In genomic region chr13:27375686-27376326, GRCh38 we compare ENCODE assay signal across 8 cellular contexts. TPM values are rescaled to one million over a fixed set of nuclear protein-coding genes. Genes with fewer than 3 reads are reported as not detected.
DNase-seq lines count a peak whose midpoint lies in the region; ATAC-seq and TF ChIP-seq lines count a peak whose summit lies in the region.

No MANE protein-coding gene starts in this region.

- TF ChIP-seq CTCF in LNCaP clone FGC (IDR thresholded peaks at IDR 0.05; ENCODE audit: control insufficient read depth, extremely low read depth, insufficient read depth) (peak; percentile 71), astrocyte of the cerebellum (IDR thresholded peaks at IDR 0.05; ENCODE audit: low read depth, low read length, missing control alignments) (peak; percentile 82)

- peaks cover 0 to 3% (median 2%) of the 10 kb centered on the region in 3 donors for H3K27me3 Mint-ChIP-seq in immature natural killer cell (ENCODE audit: low read depth in 3 of 3)

- H3K4me3 ChIP-seq in LNCaP clone FGC (ENCODE audit: low read depth, low read length) (no peak overlapping the region), astrocyte of the cerebellum (ENCODE audit: low read depth, low read length) (no peak overlapping the region)

- no peak overlapping the region for H3K4me3 Mint-ChIP-seq in immature natural killer cell

- no peaks in the 10 kb centered on the region for H3K9me3 Mint-ChIP-seq in immature natural killer cell

- no peak overlapping the region for H3K27ac Mint-ChIP-seq in immature natural killer cell

- ATAC-seq in HG03439 (IDR thresholded peaks at IDR 0.05; ENCODE audit: unreplicated experiment) = no peak

- H3K4me1 Mint-ChIP-seq in immature natural killer cell = peaks cover 1 to 12% of the 10 kb centered on the region in 2 donors

- DNase-seq in ELF-1 (ENCODE audit: low read depth, low spot score) (peak; percentile 80), LNCaP clone FGC (ENCODE audit: low read depth) (no peak), T follicular helper cell (ENCODE audit: low read depth) (peak; percentile 31), astrocyte of the cerebellum (ENCODE audit: low read depth) (peak; percentile 45), immature natural killer cell (peak; percentile 35 to 43 (median 35)), occipital lobe (lab: John Stamatoyannopoulos, UW) (no peak)
- DNase-seq in stimulated activated CD4-positive, alpha-beta T cell treated with anti-CD3 and anti-CD28 coated beads, Interleukin-1b, Interleukin-23, amount 100 ng/mL, for 48 hours = peak; percentile 47

- no peaks in the 10 kb centered on the region for H3K36me3 Mint-ChIP-seq in immature natural killer cell

- in situ Hi-C loops in astrocyte of the cerebellum (cut with HindIII; ENCODE audit: low sequenced_read_pairs) = no loop called here

RNA-seq across cellular contexts. Expression of gene GTF3A, which starts 48.6 kb away (rescaled TPM):
- 100 to 1,000 TPM; 483 to 645 (median 583) TPM for polyA plus RNA-seq in immature natural killer cell
- 68.0 TPM for total RNA-seq in occipital lobe

Comparison
In these comparisons a context has a peak if more than half of its experiments do, and no peak if none do; other contexts are left out.
1. DNase-seq: peak in ELF-1 (single experiment), T follicular helper cell (single experiment), astrocyte of the cerebellum (single experiment), immature natural killer cell (3 of 3) and stimulated activated CD4-positive, alpha-beta T cell treated with anti-CD3 and anti-CD28 coated beads, Interleukin-1b, Interleukin-23, amount 100 ng/mL, for 48 hours (single experiment); none in LNCaP clone FGC (single experiment) and occipital lobe (single experiment).